In the genomic region with DNA sequence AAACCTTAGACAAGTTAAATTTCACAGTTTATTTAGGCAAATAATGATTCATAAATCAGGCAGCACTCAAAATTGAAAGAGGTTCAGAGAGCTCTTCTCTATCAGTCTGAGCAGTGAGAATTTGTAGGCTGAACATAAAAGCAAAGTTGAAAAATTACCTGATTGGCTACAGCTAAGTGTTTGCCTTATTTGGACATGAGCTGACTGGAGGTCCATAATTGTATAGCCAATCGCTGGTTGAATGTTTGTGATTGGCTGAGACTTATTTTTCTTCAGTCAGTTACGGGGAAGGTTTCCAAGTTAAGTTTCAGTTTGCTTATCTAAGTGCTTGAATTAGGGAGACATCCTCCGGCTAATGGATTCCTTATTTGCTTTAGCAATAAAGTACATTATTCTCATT, we compare ENCODE assay signal across 25 cellular contexts.
DNase-seq lines count a peak whose midpoint lies in the region; ATAC-seq and TF ChIP-seq lines count a peak whose summit lies in the region.
"Had no signal": no experiment of that assay in that cellular context is flagged by ENCODE, and none has a peak within 500 bp of the region (broad histone marks: within the 10 kb centered on the region; RNA-seq: fewer than 3 reads in every experiment).

No MANE protein-coding gene starts in this region.

- no peaks in the 10 kb centered on the region for H3K36me3 ChIP-seq in BE2C
- H3K36me3 ChIP-seq: adrenal gland; BLaER1 treated with 17β-estradiol and CSF1 and Interleukin-3, amounts not matched to agents 10 nM and 100 nM; heart left ventricle; lower lobe of right lung had no signal

- DNase-seq in BE2C (no peak), fibroblast of peridontal ligament (ENCODE audit: extremely low read depth) (peak; percentile 8), AML-193 (lab: John Stamatoyannopoulos, UW) (no peak), dedifferentiated amniotic fluid mesenchymal stem cell (ENCODE audit: extremely low spot score) (no peak), DMS 273 treated with DMSO at 0.1 percent for 48 hours (lab: John Stamatoyannopoulos, UW) (no peak)
- DNase-seq in Jurkat, Clone E6-1 (ENCODE audit: low read depth, low spot score), result peak; percentile 1
- DNase-seq: ACHN; activated CD4-positive, alpha-beta T cell treated with anti-CD3 and anti-CD28 coated beads for 48 hours; activated T-cell treated with anti-CD3 and anti-CD28 coated beads, Interleukin-2, amount 50 U/mL, for 4 hours; adrenal gland; DMS53; GF-D8; heart left ventricle; HFFc6; kidney glomerular epithelial cell; lower lobe of right lung; mucosa of descending colon; NCI-H1092; NCI-H1694 treated with DMSO at 0.1 percent for 48 hours; NCI-H526 had no signal

- H3K4me1 ChIP-seq in BE2C, result no peaks in the 10 kb centered on the region
- H3K4me1 ChIP-seq: adrenal gland; BLaER1 treated with 17β-estradiol and CSF1 and Interleukin-3, amounts not matched to agents 10 nM and 100 nM; heart left ventricle; lower lobe of right lung had no signal

- H3K4me3 ChIP-seq in BE2C (ENCODE audit: low read depth, low read length), result peak overlapping the region; percentile 7; the same call in 1 of the 2 replicates
- no peak overlapping the region for H3K4me3 ChIP-seq in Jurkat, Clone E6-1 (ENCODE audit: low read length)
- H3K4me3 ChIP-seq: adrenal gland; BLaER1 treated with 17β-estradiol and CSF1 and Interleukin-3, amounts not matched to agents 10 nM and 100 nM; heart left ventricle; lower lobe of right lung; mucosa of descending colon; skin epidermis had no signal

- TF ChIP-seq CTCF in BE2C (IDR thresholded peaks at IDR 0.05; ENCODE audit: low read depth, low read length), result no peak

- ATAC-seq in SK-N-SH treated with all-trans-retinoic acid at 6 μM for 48 hours, result peak; percentile 88
- no peak for ATAC-seq in GM21825 (IDR thresholded peaks at IDR 0.05; ENCODE audit: unreplicated experiment)
- ATAC-seq: activated T-cell treated with anti-CD3 and anti-CD28 coated beads, Interleukin-2, amount 50 U/mL, for 4 hours; heart left ventricle; lower lobe of right lung; mucosa of descending colon; natural killer cell treated with Interleukin-12 subunit alpha and Interleukin-12 subunit beta and Interleukin-15 and Interleukin-18, amount 100 ng/mL, for 72 hours had no signal

- H3K9me3 ChIP-seq in BE2C, result no peaks in the 10 kb centered on the region
- H3K9me3 ChIP-seq: adrenal gland; BLaER1 treated with 17β-estradiol and CSF1 and Interleukin-3, amounts not matched to agents 10 nM and 100 nM; lower lobe of right lung; mucosa of descending colon had no signal

- no peaks in the 10 kb centered on the region for H3K27me3 ChIP-seq in BE2C
- H3K27me3 ChIP-seq: adrenal gland; BLaER1 treated with 17β-estradiol and CSF1 and Interleukin-3, amounts not matched to agents 10 nM and 100 nM; heart left ventricle had no signal

TF ChIP-seq in SK-N-SH treated with all-trans-retinoic acid at 6 μM for 48 hours, 23 proteins besides CTCF, POLR2A, EP300 and RAD21:
- TF ChIP-seq SNAI2 (CRISPR knock-in tag; IDR thresholded peaks at IDR 0.05), result no peak
- no peak for TF ChIP-seq TOX (CRISPR knock-in tag; IDR thresholded peaks at IDR 0.05; ENCODE audit: borderline replicate concordance)
- no peak for TF ChIP-seq ZFP3 (CRISPR knock-in tag; IDR thresholded peaks at IDR 0.05)
- TF ChIP-seq ZNF565 (CRISPR knock-in tag; conservative IDR thresholded peaks at IDR 0.05; ENCODE audit: low read depth), result no peak
- no peak for TF ChIP-seq ARNTL (CRISPR knock-in tag; IDR thresholded peaks at IDR 0.05; ENCODE audit: borderline replicate concordance, low read depth)
- no peak for TF ChIP-seq ESRRG (CRISPR knock-in tag; IDR thresholded peaks at IDR 0.05)
- no peak for TF ChIP-seq OSR1 (CRISPR knock-in tag; IDR thresholded peaks at IDR 0.05)
- TF ChIP-seq ZNF70 (CRISPR knock-in tag; IDR thresholded peaks at IDR 0.05), result no peak
- no peak for TF ChIP-seq ZFP30 (CRISPR knock-in tag; IDR thresholded peaks at IDR 0.05)
- TF ChIP-seq BACH2 (CRISPR knock-in tag; IDR thresholded peaks at IDR 0.05; ENCODE audit: borderline replicate concordance), result no peak
- TF ChIP-seq PPARA (CRISPR knock-in tag; IDR thresholded peaks at IDR 0.05; ENCODE audit: borderline replicate concordance), result no peak
- TF ChIP-seq CSDC2 (CRISPR knock-in tag; IDR thresholded peaks at IDR 0.05), result no peak
TF ChIP-seq in SK-N-SH treated with all-trans-retinoic acid at 6 μM for 48 hours: peak in this region for 0.

Comparison
In these comparisons a context has a peak if more than half of its experiments do, and no peak if none do; other contexts are left out.
1. DNase-seq: peak in Jurkat, Clone E6-1 (single experiment) and fibroblast of peridontal ligament (single experiment); none in BE2C (single experiment), AML-193 (0 of 2), dedifferentiated amniotic fluid mesenchymal stem cell (single experiment) and DMS 273 treated with DMSO at 0.1 percent for 48 hours (single experiment).